ENCODE assay signal across 8 cellular contexts in the genomic region with DNA sequence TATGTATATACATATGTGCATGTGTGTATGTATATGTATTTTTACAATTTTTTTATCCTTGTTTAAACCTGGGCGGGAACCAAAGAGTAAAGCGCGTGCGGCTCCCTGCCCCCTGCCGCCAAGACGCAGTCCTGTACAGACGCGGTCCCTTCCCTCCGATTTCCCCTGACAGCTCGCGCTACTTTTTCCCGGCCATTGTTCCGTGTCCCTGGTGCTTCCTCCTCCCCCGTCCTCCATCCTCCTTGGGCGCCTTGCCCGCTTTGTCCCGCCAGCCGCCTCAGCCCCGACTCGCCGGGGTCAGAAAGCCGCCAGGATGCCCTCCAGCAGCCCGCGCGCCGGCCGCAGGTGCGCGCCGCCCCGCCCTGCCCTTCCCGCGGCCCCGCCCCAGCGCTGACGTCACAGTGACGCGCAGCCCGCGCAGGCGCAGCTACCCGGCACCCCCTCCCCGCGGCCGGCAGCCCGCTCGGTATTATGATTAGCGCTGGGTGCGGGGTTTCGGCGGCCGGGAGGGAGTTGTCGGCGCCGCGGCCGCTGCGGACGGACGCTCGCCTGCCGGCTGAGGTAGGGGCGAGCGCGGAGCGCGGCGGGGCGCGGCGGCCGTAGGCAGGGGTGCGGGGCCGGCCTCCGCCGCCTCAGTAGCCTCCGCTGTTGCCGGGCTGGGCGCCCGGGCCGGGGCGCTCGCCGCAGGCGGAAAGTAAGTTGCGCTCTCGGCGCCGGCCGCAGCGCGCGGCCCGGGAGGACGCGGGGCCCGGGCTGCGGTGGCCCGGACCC. TPM values are rescaled to one million over a fixed set of nuclear protein-coding genes. Genes with fewer than 3 reads are reported as not detected.
A peak's percentile ranks its signal among the peaks of the same experiment; 100 is the strongest.
DNase-seq lines count a peak whose midpoint lies in the region; ATAC-seq and TF ChIP-seq lines count a peak whose summit lies in the region.

Gene SNRK (plus strand): TSS at position 426 of the 771 bp plus-strand sequence. CDS start 16,664 bp downstream, outside the sequence.

- intact Hi-C loops in activated naive CD4-positive, alpha-beta T cell treated with anti-CD3 and anti-CD28 coated beads for 36 hours (cut with micrococcal nuclease): loop anchor here (2.0 to 10.0 kb wide), 7 partner anchors 15 to 701 kb away; partner anchors contain the start of genes ABHD5, ANO10 and SEC22C

- CTCF ChIA-PET in activated naive CD4-positive, alpha-beta T cell treated with anti-CD3 and anti-CD28 coated beads for 36 hours (lab: Charles Lee): interaction anchor here (0.8 to 1.6 kb wide), 6 partner anchors 8 to 124 kb away, joined by 3 to 6 read pairs (median 3); no protein-coding TSS in a partner anchor

- H3K4me1 ChIP-seq in DOHH2 (ENCODE audit: control insufficient read depth, low read length) (peaks cover 32% of the 10 kb centered on the region), suprapubic skin (peaks cover 62% of the 10 kb centered on the region)

- no peaks in the 10 kb centered on the region for H3K9me2 ChIP-seq in DOHH2 (replicated peaks; ENCODE audit: control insufficient read depth, low read length)

- H3F3A ChIP-seq in DOHH2 (ENCODE audit: control insufficient read depth, insufficient read depth): no peaks in the 10 kb centered on the region

- peaks cover 21% of the 10 kb centered on the region for H3K36me3 ChIP-seq in DOHH2 (ENCODE audit: control insufficient read depth, low read length)
- no peaks in the 10 kb centered on the region for H3K36me3 ChIP-seq in suprapubic skin

- no peaks in the 10 kb centered on the region for H3K9me3 Mint-ChIP-seq in activated naive CD4-positive, alpha-beta T cell treated with anti-CD3 and anti-CD28 coated beads for 36 hours

- peak; percentile 83 for ATAC-seq in GM21528 (IDR thresholded peaks at IDR 0.05; ENCODE audit: low FRiP score, unreplicated experiment)

- no peak for TF ChIP-seq RAD21 in Ishikawa (IDR thresholded peaks at IDR 0.05; ENCODE audit: low read depth)

- H3K9me3 ChIP-seq in DOHH2 (ENCODE audit: control insufficient read depth, insufficient read depth, low read length) (no peaks in the 10 kb centered on the region), suprapubic skin (no peaks in the 10 kb centered on the region)

- peak within 1 kb of the TSS; percentile 80 for H3K4me3 ChIP-seq in DOHH2 (ENCODE audit: low read length)
- peak within 1 kb of the TSS; percentile 68 for H3K4me3 ChIP-seq in suprapubic skin

- H3K27me3 ChIP-seq in DOHH2 (ENCODE audit: control insufficient read depth, low read length): no peaks in the 10 kb centered on the region
- H3K27me3 ChIP-seq in suprapubic skin: no peaks in the 10 kb centered on the region

- peak within 1 kb of the TSS; percentile 93 for H3K4me2 ChIP-seq in DOHH2 (ENCODE audit: low read length)

- H3K27ac ChIP-seq in DOHH2 (ENCODE audit: low read depth, low read length) (no peak within 1 kb of the TSS), suprapubic skin (peak within 1 kb of the TSS; percentile 98)

- H3K4me1 Mint-ChIP-seq in activated naive CD4-positive, alpha-beta T cell treated with anti-CD3 and anti-CD28 coated beads for 36 hours (ENCODE audit: low read depth): peaks cover 33% of the 10 kb centered on the region

- TF ChIP-seq EP300 in Ishikawa (IDR thresholded peaks at IDR 0.05; ENCODE audit: borderline replicate concordance) (no peak), suprapubic skin (IDR thresholded peaks at IDR 0.05) (no peak)

- no peak for TF ChIP-seq CTCF in DOHH2 (IDR thresholded peaks at IDR 0.05; ENCODE audit: low read depth, low read length, poor library complexity, severe bottlenecking)
- peak in 1 of 2 donors; percentile 20 for TF ChIP-seq CTCF in suprapubic skin (IDR thresholded peaks at IDR 0.05)

- H3K36me3 Mint-ChIP-seq in activated naive CD4-positive, alpha-beta T cell treated with anti-CD3 and anti-CD28 coated beads for 36 hours (ENCODE audit: low read depth): no peaks in the 10 kb centered on the region

- H3K27me3 Mint-ChIP-seq in activated naive CD4-positive, alpha-beta T cell treated with anti-CD3 and anti-CD28 coated beads for 36 hours (ENCODE audit: low read depth): no peaks in the 10 kb centered on the region

- TF ChIP-seq POLR2A in suprapubic skin (IDR thresholded peaks at IDR 0.05): peak; percentile 45 to 90

- DNase-seq in SK-N-DZ (ENCODE audit: low spot score): peak; percentile 60
- DNase-seq in activated naive CD4-positive, alpha-beta T cell treated with anti-CD3 and anti-CD28 coated beads for 36 hours: peak; percentile 91
- DNase-seq in germinal center (ENCODE audit: low spot score): peak; percentile 96
- DNase-seq in occipital lobe (lab: John Stamatoyannopoulos, UW): peak; percentile 85
- peak; percentile 87 to 93 for DNase-seq in suprapubic skin (ENCODE audit: low spot score in 2 of 2)

- H3K4me3 Mint-ChIP-seq in activated naive CD4-positive, alpha-beta T cell treated with anti-CD3 and anti-CD28 coated beads for 36 hours: peak within 1 kb of the TSS; percentile 91

- WGBS in suprapubic skin: under 1% methylated on average over 31 of the region's 99 CpGs

- peak within 1 kb of the TSS; percentile 93 for H3K27ac Mint-ChIP-seq in activated naive CD4-positive, alpha-beta T cell treated with anti-CD3 and anti-CD28 coated beads for 36 hours

- peaks cover 45% of the 10 kb centered on the region for H3K79me2 ChIP-seq in DOHH2 (ENCODE audit: control insufficient read depth, low read length)

- H4K20me1 ChIP-seq in DOHH2 (ENCODE audit: control insufficient read depth, insufficient read depth, low read depth, low read length): peaks cover 18% of the 10 kb centered on the region

TF ChIP-seq in Ishikawa, 13 proteins besides CTCF, POLR2A, EP300 and RAD21:
- TF ChIP-seq TEAD4 (IDR thresholded peaks at IDR 0.05) (no peak), NFIC (IDR thresholded peaks at IDR 0.05) (peak; percentile 17; the same call in 1 of the 2 replicates), CEBPB (IDR thresholded peaks at IDR 0.05) (no peak), TAF1 (IDR thresholded peaks at IDR 0.05; ENCODE audit: low read depth) (peak; percentile 48; the same call in 1 of the 2 replicates), USF1 (IDR thresholded peaks at IDR 0.05) (no peak), CREB1 (IDR thresholded peaks at IDR 0.05; ENCODE audit: low read depth) (peak; percentile 75)
- TF ChIP-seq, protein P1, sequence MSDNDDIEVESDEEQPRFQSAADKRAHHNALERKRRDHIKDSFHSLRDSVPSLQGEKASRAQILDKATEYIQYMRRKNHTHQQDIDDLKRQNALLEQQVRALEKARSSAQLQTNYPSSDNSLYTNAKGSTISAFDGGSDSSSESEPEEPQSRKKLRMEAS (IDR thresholded peaks at IDR 0.05): peak; percentile 67

RNA-seq across cellular contexts. Expression of gene SNRK, which starts in this region (rescaled TPM):
- 9.5 and 10.3 TPM in 2 replicates for polyA plus RNA-seq in SK-N-DZ (2014; cell fraction: cytosol; rRNA removed)
- 10.2 and 12.4 TPM in 2 replicates for polyA plus RNA-seq in SK-N-DZ (2014; cell fraction: nucleus; rRNA removed)
- 10 to 100 TPM; 21.1 TPM for total RNA-seq in activated naive CD4-positive, alpha-beta T cell treated with anti-CD3 and anti-CD28 coated beads for 36 hours
- total RNA-seq in occipital lobe (77.5 TPM), suprapubic skin (100 to 1,000 TPM; 107 to 213 (median 177) TPM)
